ENCODE assay signal across 24 cellular contexts in the genomic region with DNA sequence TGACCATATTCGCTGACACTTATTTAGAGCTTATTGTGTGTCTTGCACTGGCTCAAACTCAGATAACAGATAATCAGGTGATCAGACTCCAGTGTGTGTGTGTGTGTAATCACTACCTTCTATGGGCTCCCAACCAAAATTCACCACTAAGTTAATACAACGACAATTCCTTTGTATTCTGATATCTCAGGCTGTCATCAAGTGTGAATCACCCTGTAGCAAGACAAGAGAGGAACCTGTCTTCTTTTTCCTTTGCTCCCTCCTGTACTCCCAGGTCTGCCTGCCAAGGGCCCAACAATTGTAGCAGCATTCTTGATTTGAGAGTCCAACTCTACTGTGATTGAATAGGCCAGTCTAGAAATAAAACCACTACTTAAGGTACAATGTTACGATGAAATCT. TPM values are rescaled to one million over a fixed set of nuclear protein-coding genes. Genes with fewer than 3 reads are reported as not detected.
"Had no signal": no experiment of that assay in that cellular context is flagged by ENCODE, and none has a peak within 500 bp of the region (broad histone marks: within the 10 kb centered on the region; RNA-seq: fewer than 3 reads in every experiment).

No MANE protein-coding gene starts in this region.

- H3K4me3 Mint-ChIP-seq: immature natural killer cell; naive thymus-derived CD8-positive, alpha-beta T cell; stimulated activated naive B cell treated with anti-CD40 and anti-IgM and Interleukin-4, amounts not matched to agents 10 μg/mL and 1 μg/mL and 100 μg/mL, for 72 hours; stimulated activated naive CD8-positive, alpha-beta T cell treated with anti-CD3 and anti-CD28 coated beads, Interleukin-15, amount 100 ng/mL, for 72 hours had no signal

- H3K27ac Mint-ChIP-seq: immature natural killer cell; naive thymus-derived CD8-positive, alpha-beta T cell; stimulated activated naive B cell treated with anti-CD40 and anti-IgM and Interleukin-4, amounts not matched to agents 10 μg/mL and 1 μg/mL and 100 μg/mL, for 72 hours; stimulated activated naive CD8-positive, alpha-beta T cell treated with anti-CD3 and anti-CD28 coated beads, Interleukin-15, amount 100 ng/mL, for 72 hours had no signal

- H3K4me1 ChIP-seq: gastroesophageal sphincter, testis, tibial nerve had no signal

- ATAC-seq: esophagus mucosa; gastroesophageal sphincter; left colon; left ventricle myocardium superior; mucosa of descending colon; naive thymus-derived CD8-positive, alpha-beta T cell; pancreas; sciatic nerve; stimulated activated naive B cell treated with anti-CD40 and anti-IgM and Interleukin-4, amounts not matched to agents 10 μg/mL and 1 μg/mL and 100 μg/mL, for 72 hours; stimulated activated naive CD8-positive, alpha-beta T cell treated with anti-CD3 and anti-CD28 coated beads, Interleukin-15, amount 100 ng/mL, for 72 hours had no signal

- H3K4me1 Mint-ChIP-seq: immature natural killer cell; naive thymus-derived CD8-positive, alpha-beta T cell; stimulated activated naive B cell treated with anti-CD40 and anti-IgM and Interleukin-4, amounts not matched to agents 10 μg/mL and 1 μg/mL and 100 μg/mL, for 72 hours; stimulated activated naive CD8-positive, alpha-beta T cell treated with anti-CD3 and anti-CD28 coated beads, Interleukin-15, amount 100 ng/mL, for 72 hours had no signal

- H3K27me3 ChIP-seq: gastroesophageal sphincter, pancreas, testis, tibial nerve had no signal

- H3K36me3 Mint-ChIP-seq: immature natural killer cell; naive thymus-derived CD8-positive, alpha-beta T cell; stimulated activated naive B cell treated with anti-CD40 and anti-IgM and Interleukin-4, amounts not matched to agents 10 μg/mL and 1 μg/mL and 100 μg/mL, for 72 hours had no signal

- H3K9me3 ChIP-seq: gastroesophageal sphincter, mucosa of descending colon, pancreas, testis, tibial nerve had no signal

- H3K4me3 ChIP-seq: coronary artery, gastroesophageal sphincter, lung, mucosa of descending colon, pancreas, testis, tibial nerve had no signal

- H3K27ac ChIP-seq: coronary artery, gastroesophageal sphincter, pancreas, testis, tibial nerve had no signal

- H3K9me3 Mint-ChIP-seq: immature natural killer cell; naive thymus-derived CD8-positive, alpha-beta T cell; stimulated activated naive B cell treated with anti-CD40 and anti-IgM and Interleukin-4, amounts not matched to agents 10 μg/mL and 1 μg/mL and 100 μg/mL, for 72 hours; stimulated activated naive CD8-positive, alpha-beta T cell treated with anti-CD3 and anti-CD28 coated beads, Interleukin-15, amount 100 ng/mL, for 72 hours had no signal

- DNase-seq: central memory CD4-positive, alpha-beta T cell; effector CD4-positive, alpha-beta T cell; immature natural killer cell; left colon; left ventricle myocardium superior; mucosa of descending colon; naive thymus-derived CD8-positive, alpha-beta T cell; occipital lobe; pancreas; stimulated activated CD4-positive, alpha-beta T cell treated with anti-CD3 and anti-CD28 coated beads, Interleukin-2, amount 100 ng/mL, for 24 hours; stimulated activated CD4-positive, alpha-beta T cell treated with anti-CD3 and anti-CD28 coated beads, Interleukin-4, amount 100 ng/mL, for 4 hours; stimulated activated naive B cell treated with anti-CD40 and anti-IgM and Interleukin-4, amounts not matched to agents 10 μg/mL and 1 μg/mL and 100 μg/mL, for 72 hours; stimulated activated naive CD8-positive, alpha-beta T cell treated with anti-CD3 and anti-CD28 coated beads, Interleukin-15, amount 100 ng/mL, for 72 hours; testis had no signal

- H3K36me3 ChIP-seq: gastroesophageal sphincter, pancreas, tibial nerve had no signal

- H3K27me3 Mint-ChIP-seq: naive thymus-derived CD8-positive, alpha-beta T cell; stimulated activated naive B cell treated with anti-CD40 and anti-IgM and Interleukin-4, amounts not matched to agents 10 μg/mL and 1 μg/mL and 100 μg/mL, for 72 hours; stimulated activated naive CD8-positive, alpha-beta T cell treated with anti-CD3 and anti-CD28 coated beads, Interleukin-15, amount 100 ng/mL, for 72 hours had no signal

RNA-seq across cellular contexts. Expression of gene ITGB6, which starts 25.8 kb away (rescaled TPM):
- total RNA-seq: dermis microvascular lymphatic vessel endothelial cell; fibroblast of villous mesenchyme; mesenteric fat pad; naive thymus-derived CD8-positive, alpha-beta T cell; sciatic nerve; subcutaneous adipose tissue; tibial nerve had no signal
- polyA plus RNA-seq: immature natural killer cell; naive thymus-derived CD8-positive, alpha-beta T cell had no signal
